Comparison of ENCODE assay signal across 23 cellular contexts in genomic region chr3:128362026-128362965, GRCh38.
"Had no signal": no experiment of that assay in that cellular context is flagged by ENCODE, and none has a peak within 500 bp of the region (broad histone marks: within the 10 kb centered on the region; RNA-seq: fewer than 3 reads in every experiment).

No MANE protein-coding gene starts in this region.

- H3K27me3 ChIP-seq: transverse colon had no signal

- H3K27ac ChIP-seq: transverse colon had no signal

- ATAC-seq: activated T-cell treated with anti-CD3 and anti-CD28 coated beads, Interleukin-2, amount 50 U/mL, for 72 hours; esophagus mucosa; left colon; mucosa of descending colon; sciatic nerve; stimulated activated naive B cell treated with anti-CD40 and anti-IgM and Interleukin-4, amounts not matched to agents 10 μg/mL and 1 μg/mL and 100 μg/mL, for 72 hours; T-helper 17 cell had no signal

- H3K9me3 ChIP-seq: mucosa of descending colon, transverse colon had no signal

- H3K4me1 ChIP-seq: transverse colon had no signal

- DNase-seq: activated CD4-positive, alpha-beta T cell treated with anti-CD3 and anti-CD28 coated beads for 4 hours; activated CD4-positive, alpha-beta T cell treated with anti-CD3 and anti-CD28 coated beads, Interleukin-2, amount 50 U/mL, for 48 hours; activated CD4-positive, CD25-positive, alpha-beta regulatory T cell; activated effector memory CD4-positive, alpha-beta T cell treated with Interleukin-2 at 50 U/mL for 16 hours; activated naive CD4-positive, alpha-beta T cell treated with anti-CD3 and anti-CD28 coated beads for 36 hours; activated T-cell treated with anti-CD3 and anti-CD28 coated beads, Interleukin-2, amount 50 U/mL, for 72 hours; dermis blood vessel endothelial cell; effector CD8-positive, alpha-beta T cell; head of caudate nucleus; hypothalamus; islet precursor cell; left colon; mesenchymal stem cell; mucosa of descending colon; nephron progenitor cell; nucleus accumbens; small intestine; stimulated activated CD4-positive, alpha-beta T cell treated with anti-CD3 and anti-CD28 coated beads, Interleukin-15, amount 100 ng/mL, for 24 hours; stimulated activated naive B cell treated with anti-CD40 and anti-IgM and Interleukin-4, amounts not matched to agents 10 μg/mL and 1 μg/mL and 100 μg/mL, for 72 hours; T-helper 17 cell; transverse colon had no signal

- H3K36me3 ChIP-seq: transverse colon had no signal

- H3K4me3 ChIP-seq: mucosa of descending colon, transverse colon had no signal
